ENCODE assay signal across 24 cellular contexts in the genomic region with DNA sequence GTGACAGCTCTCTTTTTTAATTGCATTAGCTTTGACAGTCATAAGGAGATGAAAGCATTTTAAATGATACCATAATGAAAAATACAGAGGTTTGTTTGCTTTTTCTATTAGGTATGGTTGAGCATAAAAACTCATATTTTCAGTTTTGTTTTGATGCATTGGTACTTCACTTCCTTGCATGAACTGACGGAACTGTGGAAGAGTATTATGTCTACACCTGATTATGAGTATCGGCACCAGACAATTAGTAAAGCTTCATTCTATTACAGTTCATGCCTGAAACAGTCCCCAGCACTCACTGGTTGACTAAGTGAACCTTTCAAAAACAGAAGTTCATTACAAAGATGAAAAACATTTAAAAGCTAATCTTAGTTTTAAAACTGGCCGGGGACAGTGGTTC.
"Had no signal": no experiment of that assay in that cellular context is flagged by ENCODE, and none has a peak within 500 bp of the region (broad histone marks: within the 10 kb centered on the region; RNA-seq: fewer than 3 reads in every experiment).

No MANE protein-coding gene starts in this region.

- H3K27me3 ChIP-seq: gastrocnemius medialis, ovary, sigmoid colon, testis, tibial artery had no signal

- H3K4me1 ChIP-seq: gastrocnemius medialis, psoas muscle, sigmoid colon, testis, tibial artery had no signal

- H3K4me3 ChIP-seq: gastrocnemius medialis, lung, ovary, psoas muscle, sigmoid colon, testis, tibial artery had no signal

- DNase-seq: effector CD8-positive, alpha-beta T cell; endodermal cell; foreskin fibroblast; gastrocnemius medialis; head of caudate nucleus; kidney; natural killer cell; occipital lobe; ovary; posterior cingulate gyrus; psoas muscle; right cardiac atrium; sigmoid colon; stimulated activated CD4-positive, alpha-beta T cell treated with anti-CD3 and anti-CD28 coated beads, Interleukin-2, amount 100 ng/mL, for 24 hours; stimulated activated CD4-positive, alpha-beta T cell treated with anti-CD3 and anti-CD28 coated beads, Interleukin-4, amount 100 ng/mL, for 24 hours; stimulated activated naive CD8-positive, alpha-beta T cell treated with anti-CD3 and anti-CD28 coated beads, Interleukin-15, Interleukin-2, amounts not matched to agents 100 U/mL and 50 U/mL, for 24 hours; substantia nigra; testis; tibial artery had no signal

- H3K9me3 ChIP-seq: gastrocnemius medialis, ovary, psoas muscle, sigmoid colon, testis, tibial artery had no signal

- ATAC-seq: esophagus mucosa; gastrocnemius medialis; left lobe of liver; natural killer cell; psoas muscle; right cardiac atrium; stimulated activated memory B cell treated with anti-CD40 and anti-IgM and Interleukin-4, amounts not matched to agents 10 μg/mL and 1 μg/mL and 100 μg/mL, for 72 hours; stimulated activated naive CD8-positive, alpha-beta T cell treated with anti-CD3 and anti-CD28 coated beads, Interleukin-15, Interleukin-2, amounts not matched to agents 100 U/mL and 50 U/mL, for 24 hours had no signal

- H3K27ac ChIP-seq: epithelial cell of prostate, gastrocnemius medialis, ovary, psoas muscle, sigmoid colon, testis, tibial artery had no signal

- H3K36me3 ChIP-seq: gastrocnemius medialis, ovary, sigmoid colon, tibial artery had no signal
